In genomic region chr11:62909107-62909894, GRCh38 we compare ENCODE assay signal across 8 cellular contexts. TPM values are rescaled to one million over a fixed set of nuclear protein-coding genes. Genes with fewer than 3 reads are reported as not detected.
DNase-seq lines count a peak whose midpoint lies in the region; ATAC-seq and TF ChIP-seq lines count a peak whose summit lies in the region.

No MANE protein-coding gene starts in this region.

- no peaks in the 10 kb centered on the region for H4K20me1 ChIP-seq in Karpas-422 (ENCODE audit: insufficient read depth, low read depth, low read length)

- 46% methylated on average over 24 of the region's 24 CpGs for WGBS in right cardiac atrium
- WGBS in sigmoid colon, 2 donors, result 54 to 59% methylated on average over 24 of the region's 24 CpGs

- no peak overlapping the region for H3K27ac ChIP-seq in Karpas-422 (ENCODE audit: low read length)
- H3K27ac ChIP-seq in right cardiac atrium (ENCODE audit: low read length), result peak overlapping the region; percentile 15
- no peak overlapping the region for H3K27ac ChIP-seq in sigmoid colon

- H2AFZ ChIP-seq in Karpas-422 (ENCODE audit: low read length), result no peak overlapping the region

- H3K4me3 ChIP-seq in Karpas-422 (ENCODE audit: low read length), result no peak overlapping the region
- H3K4me3 ChIP-seq in right cardiac atrium (ENCODE audit: low read length), result no peak overlapping the region
- H3K4me3 ChIP-seq in sigmoid colon, result no peak overlapping the region

- TF ChIP-seq POLR2A in sigmoid colon (IDR thresholded peaks at IDR 0.05), result no peak

- no peaks in the 10 kb centered on the region for H3K79me2 ChIP-seq in Karpas-422 (ENCODE audit: low read length)

- H3K4me2 ChIP-seq in Karpas-422 (ENCODE audit: low read depth, low read length, poor library complexity, severe bottlenecking), result no peak overlapping the region

- H3K9ac ChIP-seq in Karpas-422 (ENCODE audit: low read length), result no peak overlapping the region

- peak; percentile 58 to 86 for ATAC-seq in right cardiac atrium
- no peak for ATAC-seq in GM21529 (IDR thresholded peaks at IDR 0.05; ENCODE audit: unreplicated experiment)
- no peak for ATAC-seq in HG02938 (IDR thresholded peaks at IDR 0.05; ENCODE audit: unreplicated experiment)

- 0 out of 2 replicates have a peak, but pooled peaks cover 3% of the 10 kb centered on the region for H3K4me1 ChIP-seq in Karpas-422 (ENCODE audit: low read length)
- no peaks in the 10 kb centered on the region for H3K4me1 ChIP-seq in right cardiac atrium (ENCODE audit: control insufficient read depth, insufficient read depth, low read length)
- peaks cover 0 to 11% (median 4%) of the 10 kb centered on the region in 4 donors for H3K4me1 ChIP-seq in sigmoid colon

- peak in 2 of 4 experiments; percentile 11 to 28 for TF ChIP-seq CTCF in sigmoid colon (IDR thresholded peaks at IDR 0.05)

- no peaks in the 10 kb centered on the region for H3K36me3 ChIP-seq in Karpas-422 (ENCODE audit: insufficient read depth, low read length)
- no peaks in the 10 kb centered on the region for H3K36me3 ChIP-seq in sigmoid colon

- H3K9me2 ChIP-seq in Karpas-422 (replicated peaks; ENCODE audit: insufficient read depth, low read length), result no peaks in the 10 kb centered on the region

- DNase-seq in Daoy (ENCODE audit: low read depth), result peak; percentile 85
- DNase-seq in Karpas-422, result peak; percentile 67
- DNase-seq in amniotic epithelial cell (ENCODE audit: low read depth), result peak; percentile 59
- peak; percentile 79 to 89 (median 87) for DNase-seq in right cardiac atrium
- DNase-seq in sigmoid colon, result peak; percentile 72
- DNase-seq in GDM1 (lab: John Stamatoyannopoulos, UW), result no peak

- H3K9me3 ChIP-seq in Karpas-422 (ENCODE audit: low read length), result no peaks in the 10 kb centered on the region
- no peaks in the 10 kb centered on the region for H3K9me3 ChIP-seq in right cardiac atrium (ENCODE audit: control insufficient read depth, low read length)
- H3K9me3 ChIP-seq in sigmoid colon, result no peaks in the 10 kb centered on the region

- intact Hi-C loops in right cardiac atrium (cut with DNase I), result loop anchor here in 1 of 4 donors (2.0 kb wide), 1 partner anchor 116 kb away; no protein-coding TSS in a partner anchor
- intact Hi-C loops in sigmoid colon (cut with DNase I), result no loop called here

- TF ChIP-seq EP300 in sigmoid colon (IDR thresholded peaks at IDR 0.05), result no peak

- H3K27me3 ChIP-seq in Karpas-422 (ENCODE audit: low read length), result no peaks in the 10 kb centered on the region
- H3K27me3 ChIP-seq in right cardiac atrium (ENCODE audit: control insufficient read depth, insufficient read depth), result no peaks in the 10 kb centered on the region
- no peaks in the 10 kb centered on the region for H3K27me3 ChIP-seq in sigmoid colon

RNA-seq across cellular contexts. Expression of gene CHRM1, which starts 11.9 kb away (rescaled TPM):
- not detected in 2 replicates for total RNA-seq in Daoy (2014; rRNA removed; shearing (Covaris generic))
- total RNA-seq in Karpas-422 (2014; rRNA removed; shearing (Covaris generic); ENCODE audit: low replicate concordance), result not detected in 2 replicates
- total RNA-seq in right cardiac atrium, result under 1 TPM in 2 of 4 donors, not detected in 2; 0.09 to 0.24 TPM
- polyA plus RNA-seq in right cardiac atrium, result 0.07 TPM
- total RNA-seq in sigmoid colon, result under 1 TPM; 0.16 to 0.55 (median 0.38) TPM
- under 1 TPM in 1 of 3 donors, not detected in 2; 0.60 TPM for polyA plus RNA-seq in sigmoid colon

RNA-seq across cellular contexts. Expression of gene SLC3A2, which starts 28.6 kb away (rescaled TPM):
- total RNA-seq in Daoy (2014; rRNA removed; shearing (Covaris generic)), result 137 and 170 TPM in 2 replicates
- total RNA-seq in Karpas-422 (2014; rRNA removed; shearing (Covaris generic); ENCODE audit: low replicate concordance), result 167 and 208 TPM in 2 replicates
- total RNA-seq in right cardiac atrium (10 to 100 TPM; 40.2 to 64.1 (median 40.5) TPM), sigmoid colon (10 to 100 TPM; 44.0 to 70.4 (median 50.4) TPM)
- polyA plus RNA-seq in right cardiac atrium (28.1 TPM), sigmoid colon (100 to 1,000 TPM in 1 of 3 donors, 10 to 100 TPM in 2; 16.8 to 128 (median 39.1) TPM)

Comparison
In these comparisons a context has a peak if more than half of its experiments do, and no peak if none do; other contexts are left out.
1. ATAC-seq: peak in right cardiac atrium (2 of 2); none in GM21529 (single experiment) and HG02938 (single experiment).